8 cellular contexts compared by ENCODE assay signal in genomic region chr1:43389326-43390313, GRCh38. TPM values are rescaled to one million over a fixed set of nuclear protein-coding genes. Genes with fewer than 3 reads are reported as not detected.
A peak's percentile ranks its signal among the peaks of the same experiment; 100 is the strongest.
DNase-seq lines count a peak whose midpoint lies in the region; ATAC-seq and TF ChIP-seq lines count a peak whose summit lies in the region.

MED8 (minus strand) TSS chr1:43389800; CDS start chr1:43389764, 36 bp downstream.
SZT2 (plus strand) TSS chr1:43389899; CDS start chr1:43389969, 70 bp downstream.

- no peaks in the 10 kb centered on the region for H3K9me3 Mint-ChIP-seq in activated T-helper 2 cell treated with anti-CD3 and anti-CD28 coated beads, Interferon-gamma antibody, Interleukin-2, Interleukin-4, amounts not matched to agents 10 μg/mL and 5 μg/mL and 100 μg/mL, durations not matched to agents 14 hours and 24 hours and 36 hours
- no peaks in the 10 kb centered on the region for H3K9me3 Mint-ChIP-seq in naive thymus-derived CD8-positive, alpha-beta T cell
- H3K9me3 Mint-ChIP-seq in stimulated activated naive B cell treated with anti-CD40 and anti-IgM and Interleukin-4, amounts not matched to agents 10 μg/mL and 1 μg/mL and 100 μg/mL, for 72 hours: no peaks in the 10 kb centered on the region

- peaks cover 25% of the 10 kb centered on the region for H3K4me1 ChIP-seq in Loucy (ENCODE audit: insufficient read depth, low read length, poor library complexity, severe bottlenecking)
- H3K4me1 ChIP-seq in RWPE2 (ENCODE audit: insufficient read depth, poor library complexity, severe bottlenecking): peaks cover 7% of the 10 kb centered on the region

- intact Hi-C loops in activated T-helper 2 cell treated with anti-CD3 and anti-CD28 coated beads, Interferon-gamma antibody, Interleukin-2, Interleukin-4, amounts not matched to agents 10 μg/mL and 5 μg/mL and 100 μg/mL, durations not matched to agents 14 hours and 24 hours and 36 hours (cut with micrococcal nuclease): loop anchor here (1.0 kb wide), 1 partner anchor 21 kb away; the partner anchor contains the start of gene ELOVL1

- peak within 1 kb of the TSS; percentile 91 for H3K4me2 ChIP-seq in Loucy (ENCODE audit: low read depth, low read length, poor library complexity, severe bottlenecking)

- peaks cover 24% of the 10 kb centered on the region; the same call in 1 of the 2 replicates for H3K36me3 ChIP-seq in Loucy (ENCODE audit: insufficient read depth, low read length)
- peaks cover 42% of the 10 kb centered on the region for H3K36me3 ChIP-seq in RWPE2 (ENCODE audit: low read depth)

- H3K4me3 Mint-ChIP-seq in activated T-helper 2 cell treated with anti-CD3 and anti-CD28 coated beads, Interferon-gamma antibody, Interleukin-2, Interleukin-4, amounts not matched to agents 10 μg/mL and 5 μg/mL and 100 μg/mL, durations not matched to agents 14 hours and 24 hours and 36 hours (ENCODE audit: low read depth): peak within 1 kb of the TSS; percentile 100
- peak within 1 kb of the TSS; percentile 98 to 100 (median 100) for H3K4me3 Mint-ChIP-seq in naive thymus-derived CD8-positive, alpha-beta T cell
- H3K4me3 Mint-ChIP-seq in stimulated activated naive B cell treated with anti-CD40 and anti-IgM and Interleukin-4, amounts not matched to agents 10 μg/mL and 1 μg/mL and 100 μg/mL, for 72 hours: peak within 1 kb of the TSS; percentile 96 to 99

- H3K27me3 ChIP-seq in Loucy (ENCODE audit: insufficient read depth, low read length, poor library complexity, severe bottlenecking) (no peaks in the 10 kb centered on the region), RWPE2 (ENCODE audit: insufficient read depth, poor library complexity, severe bottlenecking) (no peaks in the 10 kb centered on the region)

- POLR2A ChIA-PET in naive thymus-derived CD8-positive, alpha-beta T cell (lab: Charles Lee): interaction anchor here (0.7 to 2.9 kb wide), 10 partner anchors 9 to 1386 kb away, joined by 3 to 20 read pairs (median 4); partner anchors contain the start of genes CDC20, ELOVL1, HYI and RPS8

- H3K36me3 Mint-ChIP-seq in activated T-helper 2 cell treated with anti-CD3 and anti-CD28 coated beads, Interferon-gamma antibody, Interleukin-2, Interleukin-4, amounts not matched to agents 10 μg/mL and 5 μg/mL and 100 μg/mL, durations not matched to agents 14 hours and 24 hours and 36 hours (ENCODE audit: low read depth): peaks cover 43% of the 10 kb centered on the region
- H3K36me3 Mint-ChIP-seq in naive thymus-derived CD8-positive, alpha-beta T cell: peaks cover 11 to 44% (median 14%) of the 10 kb centered on the region in 3 donors
- peaks cover 17 to 38% of the 10 kb centered on the region in 2 donors for H3K36me3 Mint-ChIP-seq in stimulated activated naive B cell treated with anti-CD40 and anti-IgM and Interleukin-4, amounts not matched to agents 10 μg/mL and 1 μg/mL and 100 μg/mL, for 72 hours

- H3K27me3 Mint-ChIP-seq in activated T-helper 2 cell treated with anti-CD3 and anti-CD28 coated beads, Interferon-gamma antibody, Interleukin-2, Interleukin-4, amounts not matched to agents 10 μg/mL and 5 μg/mL and 100 μg/mL, durations not matched to agents 14 hours and 24 hours and 36 hours (ENCODE audit: low read depth): no peaks in the 10 kb centered on the region
- no peaks in the 10 kb centered on the region for H3K27me3 Mint-ChIP-seq in naive thymus-derived CD8-positive, alpha-beta T cell
- no peaks in the 10 kb centered on the region for H3K27me3 Mint-ChIP-seq in stimulated activated naive B cell treated with anti-CD40 and anti-IgM and Interleukin-4, amounts not matched to agents 10 μg/mL and 1 μg/mL and 100 μg/mL, for 72 hours

- TF ChIP-seq CTCF in Loucy (conservative IDR thresholded peaks at IDR 0.05; ENCODE audit: low read length) (no peak), RWPE2 (IDR thresholded peaks at IDR 0.05; ENCODE audit: poor library complexity, severe bottlenecking) (no peak), fibroblast of mammary gland (conservative IDR thresholded peaks at IDR 0.05; ENCODE audit: control insufficient read depth, insufficient read depth, low read depth, low read length) (no peak)

- H3K27ac Mint-ChIP-seq in activated T-helper 2 cell treated with anti-CD3 and anti-CD28 coated beads, Interferon-gamma antibody, Interleukin-2, Interleukin-4, amounts not matched to agents 10 μg/mL and 5 μg/mL and 100 μg/mL, durations not matched to agents 14 hours and 24 hours and 36 hours: peak within 1 kb of the TSS; percentile 88
- H3K27ac Mint-ChIP-seq in naive thymus-derived CD8-positive, alpha-beta T cell: peak within 1 kb of the TSS; percentile 98 to 100 (median 99)
- peak within 1 kb of the TSS; percentile 96 for H3K27ac Mint-ChIP-seq in stimulated activated naive B cell treated with anti-CD40 and anti-IgM and Interleukin-4, amounts not matched to agents 10 μg/mL and 1 μg/mL and 100 μg/mL, for 72 hours

- H3K9me2 ChIP-seq in Loucy (replicated peaks; ENCODE audit: low read depth, low read length): no peaks in the 10 kb centered on the region

- H3K4me3 ChIP-seq in Loucy (ENCODE audit: low read length, poor library complexity, severe bottlenecking): peak within 1 kb of the TSS; percentile 85
- H3K4me3 ChIP-seq in RWPE2 (ENCODE audit: severe bottlenecking): peak within 1 kb of the TSS; percentile 84
- peak within 1 kb of the TSS; percentile 99 for H3K4me3 ChIP-seq in fibroblast of mammary gland (ENCODE audit: control insufficient read depth, low read depth, low read length)

- H4K20me1 ChIP-seq in Loucy (ENCODE audit: insufficient read depth, low read length, poor library complexity, severe bottlenecking): peaks cover 10% of the 10 kb centered on the region

- H3K27ac ChIP-seq in RWPE2 (ENCODE audit: poor library complexity, severe bottlenecking): peak within 1 kb of the TSS; percentile 48

- peaks cover 41% of the 10 kb centered on the region for H3K79me2 ChIP-seq in Loucy (ENCODE audit: insufficient read depth, low read length)

- H3K9me3 ChIP-seq in Loucy (ENCODE audit: insufficient read depth, low read depth, low read length) (no peaks in the 10 kb centered on the region), RWPE2 (ENCODE audit: severe bottlenecking) (no peaks in the 10 kb centered on the region)

- H3F3A ChIP-seq in Loucy (ENCODE audit: low read depth): no peaks in the 10 kb centered on the region

- peak; percentile 93 for ATAC-seq in RWPE2 (ENCODE audit: low read depth)
- peak; percentile 91 to 95 for ATAC-seq in naive thymus-derived CD8-positive, alpha-beta T cell
- peak; percentile 97 to 98 for ATAC-seq in stimulated activated naive B cell treated with anti-CD40 and anti-IgM and Interleukin-4, amounts not matched to agents 10 μg/mL and 1 μg/mL and 100 μg/mL, for 72 hours (replicated peaks)

- DNase-seq in Daoy (ENCODE audit: low read depth) (peak; percentile 95), H4 (ENCODE audit: low spot score) (peak; percentile 91), RWPE2 (ENCODE audit: low spot score) (peak; percentile 88), fibroblast of mammary gland (ENCODE audit: low read depth) (peak; percentile 93)
- DNase-seq in activated T-helper 2 cell treated with anti-CD3 and anti-CD28 coated beads, Interferon-gamma antibody, Interleukin-2, Interleukin-4, amounts not matched to agents 10 μg/mL and 5 μg/mL and 100 μg/mL, durations not matched to agents 14 hours and 24 hours and 36 hours (ENCODE audit: low spot score): peak; percentile 91
- DNase-seq in naive thymus-derived CD8-positive, alpha-beta T cell: peak; percentile 82 to 95 (median 88)
- DNase-seq in stimulated activated naive B cell treated with anti-CD40 and anti-IgM and Interleukin-4, amounts not matched to agents 10 μg/mL and 1 μg/mL and 100 μg/mL, for 72 hours: peak; percentile 92

- peak within 1 kb of the TSS; percentile 81 for H2AFZ ChIP-seq in Loucy (ENCODE audit: low read length)

- H3K9ac ChIP-seq in Loucy (ENCODE audit: low read depth, low read length, poor library complexity, severe bottlenecking): peak within 1 kb of the TSS; percentile 93

- peaks cover 20% of the 10 kb centered on the region for H3K4me1 Mint-ChIP-seq in activated T-helper 2 cell treated with anti-CD3 and anti-CD28 coated beads, Interferon-gamma antibody, Interleukin-2, Interleukin-4, amounts not matched to agents 10 μg/mL and 5 μg/mL and 100 μg/mL, durations not matched to agents 14 hours and 24 hours and 36 hours (ENCODE audit: low read depth)
- H3K4me1 Mint-ChIP-seq in naive thymus-derived CD8-positive, alpha-beta T cell: peaks cover 32 to 66% (median 50%) of the 10 kb centered on the region in 4 donors
- H3K4me1 Mint-ChIP-seq in stimulated activated naive B cell treated with anti-CD40 and anti-IgM and Interleukin-4, amounts not matched to agents 10 μg/mL and 1 μg/mL and 100 μg/mL, for 72 hours: peaks cover 30 to 31% of the 10 kb centered on the region in 2 donors

RNA-seq across cellular contexts. Expression of gene MED8, which starts in this region (rescaled TPM):
- total RNA-seq in Daoy (2014; rRNA removed; shearing (Covaris generic)): 95.8 and 101 TPM in 2 replicates
- total RNA-seq in H4 (2014; rRNA removed; shearing (Covaris generic)): 113 and 119 TPM in 2 replicates
- total RNA-seq in activated T-helper 2 cell treated with anti-CD3 and anti-CD28 coated beads, Interferon-gamma antibody, Interleukin-2, Interleukin-4, amounts not matched to agents 10 μg/mL and 5 μg/mL and 100 μg/mL, durations not matched to agents 14 hours and 24 hours and 36 hours: 40.8 and 41.6 TPM in 2 replicates
- 10 to 100 TPM; 28.5 to 29.8 TPM for total RNA-seq in naive thymus-derived CD8-positive, alpha-beta T cell
- 10 to 100 TPM; 16.8 to 34.7 (median 30.6) TPM for polyA plus RNA-seq in naive thymus-derived CD8-positive, alpha-beta T cell

RNA-seq across cellular contexts. Expression of gene SZT2, which starts in this region (rescaled TPM):
- total RNA-seq in Daoy (2014; rRNA removed; shearing (Covaris generic)): 10.6 and 16.7 TPM in 2 replicates
- 4.2 and 6.3 TPM in 2 replicates for total RNA-seq in H4 (2014; rRNA removed; shearing (Covaris generic))
- 56.6 and 58.4 TPM in 2 replicates for total RNA-seq in activated T-helper 2 cell treated with anti-CD3 and anti-CD28 coated beads, Interferon-gamma antibody, Interleukin-2, Interleukin-4, amounts not matched to agents 10 μg/mL and 5 μg/mL and 100 μg/mL, durations not matched to agents 14 hours and 24 hours and 36 hours
- 100 to 1,000 TPM; 133 to 138 TPM for total RNA-seq in naive thymus-derived CD8-positive, alpha-beta T cell
- polyA plus RNA-seq in naive thymus-derived CD8-positive, alpha-beta T cell: 1 to 10 TPM; 2.1 to 7.9 (median 4.9) TPM

Comparison
In these comparisons a context has a peak if more than half of its experiments do, and no peak if none do; other contexts are left out.
1. Peak in every context shown above with its lines: DNase-seq, ATAC-seq, H3K4me3 ChIP-seq and H3K27ac ChIP-seq.